1 cellular context compared by ENCODE assay signal in the genomic region with DNA sequence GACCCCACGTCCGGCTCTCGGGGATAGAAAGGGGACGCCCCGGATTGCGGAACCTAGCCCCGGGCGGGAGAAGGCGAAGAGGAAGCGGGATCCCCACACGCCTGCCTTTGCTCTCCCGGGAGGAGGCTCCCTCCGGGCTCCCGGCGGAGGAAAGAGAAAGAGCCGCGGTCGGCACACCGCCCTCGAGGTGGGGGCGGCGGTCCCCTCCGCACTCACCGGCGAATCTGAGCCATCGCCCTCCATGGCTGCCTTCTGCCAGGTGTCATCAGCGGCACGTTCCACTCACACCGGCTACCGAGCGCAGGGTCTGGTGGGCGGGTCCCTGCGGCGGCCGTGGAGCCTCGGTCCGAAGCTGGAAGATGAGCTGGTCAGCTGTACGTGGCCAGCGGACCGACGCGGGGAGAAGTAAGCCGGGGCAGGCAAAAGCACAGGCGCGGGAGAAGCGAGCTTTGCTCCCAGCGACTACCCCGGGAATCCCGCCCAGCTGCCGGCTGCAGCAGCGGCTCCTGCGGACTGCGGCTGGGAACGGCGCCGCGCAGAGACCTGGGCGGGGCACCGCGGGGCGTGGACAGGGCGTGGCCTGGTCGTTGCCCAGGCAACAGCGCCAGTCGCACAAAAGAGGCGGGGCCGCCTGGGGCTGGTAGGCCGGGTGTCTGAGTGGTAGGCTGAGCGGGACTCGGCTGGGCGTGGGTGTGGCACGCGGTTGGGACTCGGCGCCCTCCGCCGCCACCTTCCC.
TF ChIP-seq lines count a peak whose summit lies in the region.

A gene with protein sequence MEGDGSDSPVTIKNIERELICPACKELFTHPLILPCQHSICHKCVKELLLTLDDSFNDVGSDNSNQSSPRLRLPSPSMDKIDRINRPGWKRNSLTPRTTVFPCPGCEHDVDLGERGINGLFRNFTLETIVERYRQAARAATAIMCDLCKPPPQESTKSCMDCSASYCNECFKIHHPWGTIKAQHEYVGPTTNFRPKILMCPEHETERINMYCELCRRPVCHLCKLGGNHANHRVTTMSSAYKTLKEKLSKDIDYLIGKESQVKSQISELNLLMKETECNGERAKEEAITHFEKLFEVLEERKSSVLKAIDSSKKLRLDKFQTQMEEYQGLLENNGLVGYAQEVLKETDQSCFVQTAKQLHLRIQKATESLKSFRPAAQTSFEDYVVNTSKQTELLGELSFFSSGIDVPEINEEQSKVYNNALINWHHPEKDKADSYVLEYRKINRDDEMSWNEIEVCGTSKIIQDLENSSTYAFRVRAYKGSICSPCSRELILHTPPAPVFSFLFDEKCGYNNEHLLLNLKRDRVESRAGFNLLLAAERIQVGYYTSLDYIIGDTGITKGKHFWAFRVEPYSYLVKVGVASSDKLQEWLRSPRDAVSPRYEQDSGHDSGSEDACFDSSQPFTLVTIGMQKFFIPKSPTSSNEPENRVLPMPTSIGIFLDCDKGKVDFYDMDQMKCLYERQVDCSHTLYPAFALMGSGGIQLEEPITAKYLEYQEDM (minus strand): TSS at position 517 of the 736 bp plus-strand sequence. CDS start 274 bp downstream, at position 243.

TF ChIP-seq in HepG2, 621 proteins besides CTCF, POLR2A, EP300 and RAD21 (continued from another document):
- TF ChIP-seq, protein P1, sequence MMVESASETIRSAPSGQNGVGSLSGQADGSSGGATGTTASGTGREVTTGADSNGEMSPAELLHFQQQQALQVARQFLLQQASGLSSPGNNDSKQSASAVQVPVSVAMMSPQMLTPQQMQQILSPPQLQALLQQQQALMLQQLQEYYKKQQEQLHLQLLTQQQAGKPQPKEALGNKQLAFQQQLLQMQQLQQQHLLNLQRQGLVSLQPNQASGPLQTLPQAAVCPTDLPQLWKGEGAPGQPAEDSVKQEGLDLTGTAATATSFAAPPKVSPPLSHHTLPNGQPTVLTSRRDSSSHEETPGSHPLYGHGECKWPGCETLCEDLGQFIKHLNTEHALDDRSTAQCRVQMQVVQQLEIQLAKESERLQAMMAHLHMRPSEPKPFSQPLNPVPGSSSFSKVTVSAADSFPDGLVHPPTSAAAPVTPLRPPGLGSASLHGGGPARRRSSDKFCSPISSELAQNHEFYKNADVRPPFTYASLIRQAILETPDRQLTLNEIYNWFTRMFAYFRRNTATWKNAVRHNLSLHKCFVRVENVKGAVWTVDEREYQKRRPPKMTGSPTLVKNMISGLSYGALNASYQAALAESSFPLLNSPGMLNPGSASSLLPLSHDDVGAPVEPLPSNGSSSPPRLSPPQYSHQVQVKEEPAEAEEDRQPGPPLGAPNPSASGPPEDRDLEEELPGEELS (CRISPR knock-in tag; IDR thresholded peaks at IDR 0.05) = no peak; the same call in 1 of the 2 replicates
- TF ChIP-seq ZNF841 (CRISPR knock-in tag; IDR thresholded peaks at IDR 0.05; ENCODE audit: borderline replicate concordance) (no peak), ZNF17 (CRISPR knock-in tag; IDR thresholded peaks at IDR 0.05) (no peak), ERF (CRISPR knock-in tag; IDR thresholded peaks at IDR 0.05) (0 out of 2 replicates have a peak, but pooled peaks have one; percentile 46), SRY (CRISPR knock-in tag; IDR thresholded peaks at IDR 0.05) (peak; percentile 64), TOE1 (CRISPR knock-in tag; IDR thresholded peaks at IDR 0.05) (no peak), ZNF431 (CRISPR knock-in tag; IDR thresholded peaks at IDR 0.05; ENCODE audit: borderline replicate concordance, low read depth) (peak; percentile 44; the same call in 1 of the 2 replicates), ZNF282 (IDR thresholded peaks at IDR 0.05; ENCODE audit: partially characterized antibody) (no peak), ZNF572 (CRISPR knock-in tag; IDR thresholded peaks at IDR 0.05) (no peak), NFE2 (CRISPR knock-in tag; IDR thresholded peaks at IDR 0.05) (no peak), MATR3 (CRISPR knock-in tag; IDR thresholded peaks at IDR 0.05) (no peak), ZKSCAN8 (CRISPR knock-in tag; IDR thresholded peaks at IDR 0.05; ENCODE audit: borderline replicate concordance) (no peak), HNRNPH1 (optimal IDR thresholded peaks at IDR 0.05; ENCODE audit: low read depth, low read length) (no peak), ZNF839 (CRISPR knock-in tag; IDR thresholded peaks at IDR 0.05; ENCODE audit: borderline replicate concordance) (peak; percentile 55; the same call in 1 of the 2 replicates), KDM6A (CRISPR knock-in tag; IDR thresholded peaks at IDR 0.05; ENCODE audit: low read depth) (no peak), BRD4 (CRISPR knock-in tag; IDR thresholded peaks at IDR 0.05) (0 out of 2 replicates have a peak, but pooled peaks have one; percentile 35), RCOR2 (CRISPR knock-in tag; IDR thresholded peaks at IDR 0.05) (no peak), ZNF331 (CRISPR knock-in tag; IDR thresholded peaks at IDR 0.05) (peak; percentile 47; the same call in 1 of the 2 replicates), ZNF746 (CRISPR knock-in tag; IDR thresholded peaks at IDR 0.05) (peak; percentile 65; the same call in 1 of the 2 replicates), ZNF772 (CRISPR knock-in tag; IDR thresholded peaks at IDR 0.05) (peak; percentile 82; the same call in 1 of the 2 replicates), NR2C2 (CRISPR knock-in tag; IDR thresholded peaks at IDR 0.05; ENCODE audit: borderline replicate concordance) (no peak), NRL (CRISPR knock-in tag; IDR thresholded peaks at IDR 0.05; ENCODE audit: borderline replicate concordance) (peak; percentile 76), FOXC1 (CRISPR knock-in tag; IDR thresholded peaks at IDR 0.05; ENCODE audit: borderline replicate concordance) (peak; percentile 34; the same call in 1 of the 2 replicates), TCF7 (IDR thresholded peaks at IDR 0.05; ENCODE audit: low read depth) (no peak), STAT5B (CRISPR knock-in tag; IDR thresholded peaks at IDR 0.05) (no peak)
- TF ChIP-seq, protein P2, sequence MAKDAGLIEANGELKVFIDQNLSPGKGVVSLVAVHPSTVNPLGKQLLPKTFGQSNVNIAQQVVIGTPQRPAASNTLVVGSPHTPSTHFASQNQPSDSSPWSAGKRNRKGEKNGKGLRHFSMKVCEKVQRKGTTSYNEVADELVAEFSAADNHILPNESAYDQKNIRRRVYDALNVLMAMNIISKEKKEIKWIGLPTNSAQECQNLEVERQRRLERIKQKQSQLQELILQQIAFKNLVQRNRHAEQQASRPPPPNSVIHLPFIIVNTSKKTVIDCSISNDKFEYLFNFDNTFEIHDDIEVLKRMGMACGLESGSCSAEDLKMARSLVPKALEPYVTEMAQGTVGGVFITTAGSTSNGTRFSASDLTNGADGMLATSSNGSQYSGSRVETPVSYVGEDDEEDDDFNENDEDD (CRISPR knock-in tag; IDR thresholded peaks at IDR 0.05; ENCODE audit: borderline replicate concordance) = peak; percentile 54; the same call in 1 of the 2 replicates
- TF ChIP-seq, protein P3, sequence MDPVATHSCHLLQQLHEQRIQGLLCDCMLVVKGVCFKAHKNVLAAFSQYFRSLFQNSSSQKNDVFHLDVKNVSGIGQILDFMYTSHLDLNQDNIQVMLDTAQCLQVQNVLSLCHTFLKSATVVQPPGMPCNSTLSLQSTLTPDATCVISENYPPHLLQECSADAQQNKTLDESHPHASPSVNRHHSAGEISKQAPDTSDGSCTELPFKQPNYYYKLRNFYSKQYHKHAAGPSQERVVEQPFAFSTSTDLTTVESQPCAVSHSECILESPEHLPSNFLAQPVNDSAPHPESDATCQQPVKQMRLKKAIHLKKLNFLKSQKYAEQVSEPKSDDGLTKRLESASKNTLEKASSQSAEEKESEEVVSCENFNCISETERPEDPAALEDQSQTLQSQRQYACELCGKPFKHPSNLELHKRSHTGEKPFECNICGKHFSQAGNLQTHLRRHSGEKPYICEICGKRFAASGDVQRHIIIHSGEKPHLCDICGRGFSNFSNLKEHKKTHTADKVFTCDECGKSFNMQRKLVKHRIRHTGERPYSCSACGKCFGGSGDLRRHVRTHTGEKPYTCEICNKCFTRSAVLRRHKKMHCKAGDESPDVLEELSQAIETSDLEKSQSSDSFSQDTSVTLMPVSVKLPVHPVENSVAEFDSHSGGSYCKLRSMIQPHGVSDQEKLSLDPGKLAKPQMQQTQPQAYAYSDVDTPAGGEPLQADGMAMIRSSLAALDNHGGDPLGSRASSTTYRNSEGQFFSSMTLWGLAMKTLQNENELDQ (CRISPR knock-in tag; IDR thresholded peaks at IDR 0.05; ENCODE audit: borderline replicate concordance) = no peak
- TF ChIP-seq, protein P4, sequence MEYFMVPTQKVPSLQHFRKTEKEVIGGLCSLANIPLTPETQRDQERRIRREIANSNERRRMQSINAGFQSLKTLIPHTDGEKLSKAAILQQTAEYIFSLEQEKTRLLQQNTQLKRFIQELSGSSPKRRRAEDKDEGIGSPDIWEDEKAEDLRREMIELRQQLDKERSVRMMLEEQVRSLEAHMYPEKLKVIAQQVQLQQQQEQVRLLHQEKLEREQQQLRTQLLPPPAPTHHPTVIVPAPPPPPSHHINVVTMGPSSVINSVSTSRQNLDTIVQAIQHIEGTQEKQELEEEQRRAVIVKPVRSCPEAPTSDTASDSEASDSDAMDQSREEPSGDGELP (IDR thresholded peaks at IDR 0.05; ENCODE audit: borderline replicate concordance, low read depth) = peak; percentile 79; the same call in 1 of the 2 replicates
- TF ChIP-seq, protein P5, sequence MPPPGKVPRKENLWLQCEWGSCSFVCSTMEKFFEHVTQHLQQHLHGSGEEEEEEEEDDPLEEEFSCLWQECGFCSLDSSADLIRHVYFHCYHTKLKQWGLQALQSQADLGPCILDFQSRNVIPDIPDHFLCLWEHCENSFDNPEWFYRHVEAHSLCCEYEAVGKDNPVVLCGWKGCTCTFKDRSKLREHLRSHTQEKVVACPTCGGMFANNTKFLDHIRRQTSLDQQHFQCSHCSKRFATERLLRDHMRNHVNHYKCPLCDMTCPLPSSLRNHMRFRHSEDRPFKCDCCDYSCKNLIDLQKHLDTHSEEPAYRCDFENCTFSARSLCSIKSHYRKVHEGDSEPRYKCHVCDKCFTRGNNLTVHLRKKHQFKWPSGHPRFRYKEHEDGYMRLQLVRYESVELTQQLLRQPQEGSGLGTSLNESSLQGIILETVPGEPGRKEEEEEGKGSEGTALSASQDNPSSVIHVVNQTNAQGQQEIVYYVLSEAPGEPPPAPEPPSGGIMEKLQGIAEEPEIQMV (CRISPR knock-in tag; IDR thresholded peaks at IDR 0.05; ENCODE audit: low read depth) = no peak; the same call in none of the 2 replicates
- TF ChIP-seq, protein P6, sequence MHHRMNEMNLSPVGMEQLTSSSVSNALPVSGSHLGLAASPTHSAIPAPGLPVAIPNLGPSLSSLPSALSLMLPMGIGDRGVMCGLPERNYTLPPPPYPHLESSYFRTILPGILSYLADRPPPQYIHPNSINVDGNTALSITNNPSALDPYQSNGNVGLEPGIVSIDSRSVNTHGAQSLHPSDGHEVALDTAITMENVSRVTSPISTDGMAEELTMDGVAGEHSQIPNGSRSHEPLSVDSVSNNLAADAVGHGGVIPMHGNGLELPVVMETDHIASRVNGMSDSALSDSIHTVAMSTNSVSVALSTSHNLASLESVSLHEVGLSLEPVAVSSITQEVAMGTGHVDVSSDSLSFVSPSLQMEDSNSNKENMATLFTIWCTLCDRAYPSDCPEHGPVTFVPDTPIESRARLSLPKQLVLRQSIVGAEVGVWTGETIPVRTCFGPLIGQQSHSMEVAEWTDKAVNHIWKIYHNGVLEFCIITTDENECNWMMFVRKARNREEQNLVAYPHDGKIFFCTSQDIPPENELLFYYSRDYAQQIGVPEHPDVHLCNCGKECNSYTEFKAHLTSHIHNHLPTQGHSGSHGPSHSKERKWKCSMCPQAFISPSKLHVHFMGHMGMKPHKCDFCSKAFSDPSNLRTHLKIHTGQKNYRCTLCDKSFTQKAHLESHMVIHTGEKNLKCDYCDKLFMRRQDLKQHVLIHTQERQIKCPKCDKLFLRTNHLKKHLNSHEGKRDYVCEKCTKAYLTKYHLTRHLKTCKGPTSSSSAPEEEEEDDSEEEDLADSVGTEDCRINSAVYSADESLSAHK (CRISPR knock-in tag; IDR thresholded peaks at IDR 0.05; ENCODE audit: borderline replicate concordance) = no peak
TF ChIP-seq in HepG2: peak in this region for 189.
